Comparison of ENCODE assay signal across 9 cellular contexts in the genomic region with DNA sequence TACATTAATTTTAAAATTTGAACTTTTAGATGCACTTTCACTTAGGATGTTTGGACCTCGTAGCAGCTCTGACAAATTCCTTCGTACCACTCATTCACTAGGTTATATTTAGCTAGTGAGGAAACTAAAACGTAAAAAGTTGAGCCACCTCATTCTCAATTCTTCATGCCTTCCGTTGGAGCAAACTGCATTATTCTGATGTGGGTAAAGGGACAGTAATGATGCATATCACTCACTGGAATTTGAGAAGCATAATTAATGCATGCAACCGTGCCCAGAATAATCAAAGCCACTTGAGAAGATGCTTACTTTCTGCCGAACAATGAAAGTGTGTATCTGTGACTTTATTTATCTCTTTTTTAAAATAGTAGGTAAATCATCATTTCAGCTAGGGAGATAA. TPM values are rescaled to one million over a fixed set of nuclear protein-coding genes. Genes with fewer than 3 reads are reported as not detected.
A peak's percentile ranks its signal among the peaks of the same experiment; 100 is the strongest.
DNase-seq lines count a peak whose midpoint lies in the region; ATAC-seq, FAIRE-seq and TF ChIP-seq lines count a peak whose summit lies in the region.
"Had no signal": no experiment of that assay in that cellular context is flagged by ENCODE, and none has a peak within 500 bp of the region (broad histone marks: within the 10 kb centered on the region; RNA-seq: fewer than 3 reads in every experiment).

No MANE protein-coding gene starts in this region.

- peak overlapping the region; percentile 71 to 99 (median 97) for H3K4me3 Mint-ChIP-seq in CD8-positive, alpha-beta memory T cell
- H3K4me3 Mint-ChIP-seq in nephron = peak overlapping the region; percentile 92 to 96 (median 92)

- no peaks in the 10 kb centered on the region for H3K9me2 ChIP-seq in MM.1S (replicated peaks; ENCODE audit: insufficient read depth, low read length)

- TF ChIP-seq CTCF in MM.1S (IDR thresholded peaks at IDR 0.05; ENCODE audit: low read length) (no peak), bronchial epithelial cell (IDR thresholded peaks at IDR 0.05; ENCODE audit: insufficient read depth, low read length, severe bottlenecking) (no peak), nephron (IDR thresholded peaks at IDR 0.05; ENCODE audit: unreplicated experiment in 3 of 3) (no peak)

- CTCF ChIA-PET in CD8-positive, alpha-beta memory T cell (lab: Charles Lee) = interaction anchor here (0.7 kb wide), 2 partner anchors 9 to 12 kb away, joined by 3 read pairs; no protein-coding TSS in a partner anchor

- H3K4me1 ChIP-seq in CD8-positive, alpha-beta memory T cell (ENCODE audit: insufficient read depth, low read length) = peaks cover 39% of the 10 kb centered on the region
- H3K4me1 ChIP-seq in MM.1S (ENCODE audit: low read length) = peaks cover 27% of the 10 kb centered on the region

- POLR2A ChIA-PET in CD8-positive, alpha-beta memory T cell (lab: Charles Lee) = no interaction called here

- H3K4me1 Mint-ChIP-seq in CD8-positive, alpha-beta memory T cell = peaks cover 49 to 79% (median 67%) of the 10 kb centered on the region in 3 donors
- H3K4me1 Mint-ChIP-seq in nephron = peaks cover 40% of the 10 kb centered on the region

- no peak for DNase-seq in CD8-positive, alpha-beta memory T cell
- DNase-seq in MM.1S (peak; percentile 36), bronchial epithelial cell (ENCODE audit: low read depth) (peak; percentile 5), NCI-H2029 (lab: John Stamatoyannopoulos, UW) (no peak)
- DNase-seq: SHP77 had no signal

- ATAC-seq in HG03442 (IDR thresholded peaks at IDR 0.05; ENCODE audit: unreplicated experiment) (no peak), GM18520 (IDR thresholded peaks at IDR 0.05; ENCODE audit: unreplicated experiment) (no peak), HG03135 (IDR thresholded peaks at IDR 0.05; ENCODE audit: unreplicated experiment) (no peak)

- H3K4me2 ChIP-seq in MM.1S (ENCODE audit: low read depth, low read length) = peak overlapping the region; percentile 91

- H3K27me3 ChIP-seq in CD8-positive, alpha-beta memory T cell (ENCODE audit: insufficient read depth, low read length, poor library complexity, severe bottlenecking) = no peaks in the 10 kb centered on the region
- H3K27me3 ChIP-seq in MM.1S (replicated peaks; ENCODE audit: insufficient read depth, low read length) (no peaks in the 10 kb centered on the region), bronchial epithelial cell (ENCODE audit: control insufficient read depth, insufficient read depth, low read length) (no peaks in the 10 kb centered on the region)

- H2AFZ ChIP-seq in MM.1S (ENCODE audit: low read length) = no peak overlapping the region

- peak overlapping the region; percentile 97 for H3K27ac ChIP-seq in CD8-positive, alpha-beta memory T cell (ENCODE audit: low read depth, low read length)
- peak overlapping the region; percentile 99; the same call in 1 of the 2 replicates for H3K27ac ChIP-seq in MM.1S (ENCODE audit: low read length)

- H3K9me3 ChIP-seq in CD8-positive, alpha-beta memory T cell (ENCODE audit: low read length) = no peaks in the 10 kb centered on the region
- H3K9me3 ChIP-seq in MM.1S (replicated peaks; ENCODE audit: insufficient read depth, low read length) = no peaks in the 10 kb centered on the region

- peaks cover 6% of the 10 kb centered on the region; the same call in 1 of the 2 replicates for H4K20me1 ChIP-seq in MM.1S (ENCODE audit: insufficient read depth, low read length)

- H3K79me2 ChIP-seq in MM.1S (ENCODE audit: low read length) = peaks cover 96% of the 10 kb centered on the region

- H3K27me3 Mint-ChIP-seq in CD8-positive, alpha-beta memory T cell = no peaks in the 10 kb centered on the region
- H3K27me3 Mint-ChIP-seq in nephron (ENCODE audit: low read depth) = no peaks in the 10 kb centered on the region

- peaks cover 0 to 57% (median 4%) of the 10 kb centered on the region in 3 donors for H3K36me3 Mint-ChIP-seq in CD8-positive, alpha-beta memory T cell
- H3K36me3 Mint-ChIP-seq in nephron (ENCODE audit: low read depth) = peaks cover 23% of the 10 kb centered on the region

- peaks cover 27% of the 10 kb centered on the region for H3F3A ChIP-seq in MM.1S (ENCODE audit: insufficient read depth, low read length)

- H3K4me3 ChIP-seq in CD8-positive, alpha-beta memory T cell (ENCODE audit: low read length) = peak overlapping the region; percentile 93
- H3K4me3 ChIP-seq in MM.1S (ENCODE audit: low read length) (peak overlapping the region; percentile 81), bronchial epithelial cell (ENCODE audit: low read depth, low read length) (no peak overlapping the region)

- H3K9ac ChIP-seq in MM.1S (ENCODE audit: low read length) = peak overlapping the region; percentile 99

- no peak for FAIRE-seq in bronchial epithelial cell (lab: Jason Lieb, UNC)

- peak overlapping the region; percentile 92 to 100 (median 100) for H3K27ac Mint-ChIP-seq in CD8-positive, alpha-beta memory T cell
- H3K27ac Mint-ChIP-seq in nephron = peak overlapping the region; percentile 88 to 95 (median 95)

- no peaks in the 10 kb centered on the region for H3K9me3 Mint-ChIP-seq in CD8-positive, alpha-beta memory T cell
- H3K9me3 Mint-ChIP-seq in nephron = no peaks in the 10 kb centered on the region

- H3K36me3 ChIP-seq in CD8-positive, alpha-beta memory T cell (ENCODE audit: insufficient read depth, low read length) = peaks cover 7% of the 10 kb centered on the region
- peaks cover 5% of the 10 kb centered on the region; the same call in 1 of the 2 replicates for H3K36me3 ChIP-seq in MM.1S (replicated peaks; ENCODE audit: insufficient read depth, low read length)
- no peaks in the 10 kb centered on the region for H3K36me3 ChIP-seq in bronchial epithelial cell (ENCODE audit: control insufficient read depth, insufficient read depth, low read length)

RNA-seq across cellular contexts. Expression of a gene that starts 2.2 kb away (rescaled TPM):
- 100 to 1,000 TPM; 131 to 135 TPM for total RNA-seq in CD8-positive, alpha-beta memory T cell
- polyA plus RNA-seq in CD8-positive, alpha-beta memory T cell = 22.5 TPM
- total RNA-seq in bronchial epithelial cell = 37.6 and 53.7 TPM in 2 replicates

RNA-seq across cellular contexts. Expression of a gene that starts 2.7 kb away (rescaled TPM):
- total RNA-seq in CD8-positive, alpha-beta memory T cell = 10 to 100 TPM; 29.9 to 31.5 TPM
- polyA plus RNA-seq in CD8-positive, alpha-beta memory T cell = 12.5 TPM
- 9.2 and 10.4 TPM in 2 replicates for total RNA-seq in bronchial epithelial cell

RNA-seq across cellular contexts. Expression of a gene that starts 36.8 kb away (rescaled TPM):
- total RNA-seq in CD8-positive, alpha-beta memory T cell = under 1 TPM in 1 of 2 experiments, not detected in 1; 0.16 TPM
- 0.49 TPM for polyA plus RNA-seq in CD8-positive, alpha-beta memory T cell
- 0.53 and 1.2 TPM in 2 replicates for total RNA-seq in bronchial epithelial cell

Comparison
In these comparisons a context has a peak if more than half of its experiments do, and no peak if none do; other contexts are left out.
1. DNase-seq: peak in MM.1S (single experiment) and bronchial epithelial cell (single experiment); none in CD8-positive, alpha-beta memory T cell (0 of 5) and NCI-H2029 (single experiment).